Comparison of ENCODE assay signal across 9 cellular contexts in genomic region chr11:22539851-22540376, GRCh38.
DNase-seq lines count a peak whose midpoint lies in the region; ATAC-seq and TF ChIP-seq lines count a peak whose summit lies in the region.
"Had no signal": no experiment of that assay in that cellular context is flagged by ENCODE, and none has a peak within 500 bp of the region (broad histone marks: within the 10 kb centered on the region; RNA-seq: fewer than 3 reads in every experiment).

No MANE protein-coding gene starts in this region.

- H3K27me3 ChIP-seq in parathyroid adenoma (ENCODE audit: control insufficient read depth, insufficient read depth, low read length): no peaks in the 10 kb centered on the region
- H3K27me3 ChIP-seq in CD8-positive, alpha-beta memory T cell (ENCODE audit: insufficient read depth, low read length, poor library complexity, severe bottlenecking): no peaks in the 10 kb centered on the region
- H3K27me3 ChIP-seq in stomach: no peaks in the 10 kb centered on the region

- no peaks in the 10 kb centered on the region for H3K9me3 ChIP-seq in parathyroid adenoma (ENCODE audit: control insufficient read depth, low read length)
- no peaks in the 10 kb centered on the region for H3K9me3 ChIP-seq in CD8-positive, alpha-beta memory T cell (ENCODE audit: low read length)
- H3K9me3 ChIP-seq in stomach: no peaks in the 10 kb centered on the region

- ATAC-seq in stimulated activated effector memory CD8-positive, alpha-beta T cell treated with anti-CD3 and anti-CD28 coated beads, Interleukin-12 subunit alpha, Interleukin-12 subunit beta, amount 100 ng/mL, for 72 hours: no peak

- H3K4me3 ChIP-seq in parathyroid adenoma (ENCODE audit: low read depth, low read length) (no peak overlapping the region), stomach (no peak overlapping the region)
- no peak overlapping the region for H3K4me3 ChIP-seq in CD8-positive, alpha-beta memory T cell (ENCODE audit: low read length)

- no peaks in the 10 kb centered on the region for H3K36me3 ChIP-seq in parathyroid adenoma (ENCODE audit: control insufficient read depth, insufficient read depth, low read length)
- no peaks in the 10 kb centered on the region for H3K36me3 ChIP-seq in CD8-positive, alpha-beta memory T cell (ENCODE audit: insufficient read depth, low read length)
- no peaks in the 10 kb centered on the region for H3K36me3 ChIP-seq in stomach

- no peak for TF ChIP-seq EP300 in stomach (IDR thresholded peaks at IDR 0.05)

- POLR2A ChIA-PET in CD8-positive, alpha-beta memory T cell (lab: Charles Lee): no interaction called here

- no peak overlapping the region for H3K27ac ChIP-seq in parathyroid adenoma
- H3K27ac ChIP-seq in CD8-positive, alpha-beta memory T cell (ENCODE audit: low read depth, low read length): no peak overlapping the region
- no peak overlapping the region for H3K27ac ChIP-seq in stomach

- H3K36me3 Mint-ChIP-seq in chondrocyte (ENCODE audit: low read depth): no peaks in the 10 kb centered on the region
- H3K36me3 Mint-ChIP-seq in CD8-positive, alpha-beta memory T cell: no peaks in the 10 kb centered on the region
- H3K36me3 Mint-ChIP-seq in stimulated activated effector memory CD8-positive, alpha-beta T cell treated with anti-CD3 and anti-CD28 coated beads, Interleukin-12 subunit alpha, Interleukin-12 subunit beta, amount 100 ng/mL, for 72 hours: no peaks in the 10 kb centered on the region
- H3K36me3 Mint-ChIP-seq: stimulated activated naive B cell treated with anti-CD40 and anti-IgM and Interleukin-4, amounts not matched to agents 10 μg/mL and 1 μg/mL and 100 μg/mL, for 72 hours had no signal

- H3K9ac ChIP-seq in parathyroid adenoma: no peak overlapping the region

- H3K27ac Mint-ChIP-seq in chondrocyte (ENCODE audit: unreplicated experiment): no peak overlapping the region
- H3K27ac Mint-ChIP-seq in CD8-positive, alpha-beta memory T cell: no peak overlapping the region
- H3K27ac Mint-ChIP-seq in stimulated activated effector memory CD8-positive, alpha-beta T cell treated with anti-CD3 and anti-CD28 coated beads, Interleukin-12 subunit alpha, Interleukin-12 subunit beta, amount 100 ng/mL, for 72 hours: no peak overlapping the region
- H3K27ac Mint-ChIP-seq: stimulated activated naive B cell treated with anti-CD40 and anti-IgM and Interleukin-4, amounts not matched to agents 10 μg/mL and 1 μg/mL and 100 μg/mL, for 72 hours had no signal

- CTCF ChIA-PET in CD8-positive, alpha-beta memory T cell (lab: Charles Lee): no interaction called here

- DNase-seq in NCI-H1417 (lab: John Stamatoyannopoulos, UW): peak; percentile 29 to 75 (median 52)
- no peak for DNase-seq in chondrocyte (ENCODE audit: low spot score)
- DNase-seq in CD8-positive, alpha-beta memory T cell: no peak
- DNase-seq in stimulated activated effector memory CD8-positive, alpha-beta T cell treated with anti-CD3 and anti-CD28 coated beads, Interleukin-12 subunit alpha, Interleukin-12 subunit beta, amount 100 ng/mL, for 72 hours (ENCODE audit: low spot score in 2 of 2): no peak
- DNase-seq in NCI-H774 (lab: John Stamatoyannopoulos, UW): no peak
- DNase-seq in stomach: no peak
- DNase-seq: stimulated activated naive B cell treated with anti-CD40 and anti-IgM and Interleukin-4, amounts not matched to agents 10 μg/mL and 1 μg/mL and 100 μg/mL, for 72 hours had no signal

- H2AFZ ChIP-seq in parathyroid adenoma: no peak overlapping the region

- H3K9me3 Mint-ChIP-seq in chondrocyte (ENCODE audit: low read depth): no peaks in the 10 kb centered on the region
- no peaks in the 10 kb centered on the region for H3K9me3 Mint-ChIP-seq in CD8-positive, alpha-beta memory T cell
- no peaks in the 10 kb centered on the region for H3K9me3 Mint-ChIP-seq in stimulated activated effector memory CD8-positive, alpha-beta T cell treated with anti-CD3 and anti-CD28 coated beads, Interleukin-12 subunit alpha, Interleukin-12 subunit beta, amount 100 ng/mL, for 72 hours
- H3K9me3 Mint-ChIP-seq: stimulated activated naive B cell treated with anti-CD40 and anti-IgM and Interleukin-4, amounts not matched to agents 10 μg/mL and 1 μg/mL and 100 μg/mL, for 72 hours had no signal

- peaks cover 25% of the 10 kb centered on the region for H3K27me3 Mint-ChIP-seq in chondrocyte (ENCODE audit: low read depth)
- H3K27me3 Mint-ChIP-seq in CD8-positive, alpha-beta memory T cell: peaks cover 3 to 19% of the 10 kb centered on the region in 2 donors

- H3K4me1 ChIP-seq in parathyroid adenoma (peaks cover 7% of the 10 kb centered on the region), stomach (no peaks in the 10 kb centered on the region)
- no peaks in the 10 kb centered on the region for H3K4me1 ChIP-seq in CD8-positive, alpha-beta memory T cell (ENCODE audit: insufficient read depth, low read length)

- no peaks in the 10 kb centered on the region for H3K4me1 Mint-ChIP-seq in chondrocyte (ENCODE audit: low read depth)
- no peaks in the 10 kb centered on the region for H3K4me1 Mint-ChIP-seq in CD8-positive, alpha-beta memory T cell
- no peaks in the 10 kb centered on the region for H3K4me1 Mint-ChIP-seq in stimulated activated effector memory CD8-positive, alpha-beta T cell treated with anti-CD3 and anti-CD28 coated beads, Interleukin-12 subunit alpha, Interleukin-12 subunit beta, amount 100 ng/mL, for 72 hours
- H3K4me1 Mint-ChIP-seq: stimulated activated naive B cell treated with anti-CD40 and anti-IgM and Interleukin-4, amounts not matched to agents 10 μg/mL and 1 μg/mL and 100 μg/mL, for 72 hours had no signal

- intact Hi-C loops in stomach (cut with DNase I; ENCODE audit: low total_unique reads): no loop called here

- no peaks in the 10 kb centered on the region for H3K79me2 ChIP-seq in parathyroid adenoma

- no peak overlapping the region for H3K4me3 Mint-ChIP-seq in chondrocyte (ENCODE audit: unreplicated experiment)
- no peak overlapping the region for H3K4me3 Mint-ChIP-seq in CD8-positive, alpha-beta memory T cell
- no peak overlapping the region for H3K4me3 Mint-ChIP-seq in stimulated activated effector memory CD8-positive, alpha-beta T cell treated with anti-CD3 and anti-CD28 coated beads, Interleukin-12 subunit alpha, Interleukin-12 subunit beta, amount 100 ng/mL, for 72 hours
- H3K4me3 Mint-ChIP-seq: stimulated activated naive B cell treated with anti-CD40 and anti-IgM and Interleukin-4, amounts not matched to agents 10 μg/mL and 1 μg/mL and 100 μg/mL, for 72 hours had no signal

- TF ChIP-seq POLR2A in stomach (IDR thresholded peaks at IDR 0.05): no peak

- TF ChIP-seq CTCF in GM12872 (IDR thresholded peaks at IDR 0.05; ENCODE audit: insufficient read depth, low read depth, low read length): 0 out of 3 replicates have a peak, but pooled peaks have one; percentile 31
- peak; percentile 83 for TF ChIP-seq CTCF in chondrocyte (IDR thresholded peaks at IDR 0.05)
- peak; percentile 52 for TF ChIP-seq CTCF in parathyroid adenoma (IDR thresholded peaks at IDR 0.05)
- peak in 1 of 7 experiments; percentile 20 for TF ChIP-seq CTCF in stomach (IDR thresholded peaks at IDR 0.05)

- no peak overlapping the region for H3K4me2 ChIP-seq in parathyroid adenoma (ENCODE audit: low read length)

Comparison
In these comparisons a context has a peak if more than half of its experiments do, and no peak if none do; other contexts are left out.
1. DNase-seq: peak in NCI-H1417 (3 of 3); none in chondrocyte (single experiment), CD8-positive, alpha-beta memory T cell (0 of 5), stimulated activated effector memory CD8-positive, alpha-beta T cell treated with anti-CD3 and anti-CD28 coated beads, Interleukin-12 subunit alpha, Interleukin-12 subunit beta, amount 100 ng/mL, for 72 hours (0 of 2), NCI-H774 (single experiment) and stomach (single experiment).